ENCODE assay signal across 8 cellular contexts in the genomic region with DNA sequence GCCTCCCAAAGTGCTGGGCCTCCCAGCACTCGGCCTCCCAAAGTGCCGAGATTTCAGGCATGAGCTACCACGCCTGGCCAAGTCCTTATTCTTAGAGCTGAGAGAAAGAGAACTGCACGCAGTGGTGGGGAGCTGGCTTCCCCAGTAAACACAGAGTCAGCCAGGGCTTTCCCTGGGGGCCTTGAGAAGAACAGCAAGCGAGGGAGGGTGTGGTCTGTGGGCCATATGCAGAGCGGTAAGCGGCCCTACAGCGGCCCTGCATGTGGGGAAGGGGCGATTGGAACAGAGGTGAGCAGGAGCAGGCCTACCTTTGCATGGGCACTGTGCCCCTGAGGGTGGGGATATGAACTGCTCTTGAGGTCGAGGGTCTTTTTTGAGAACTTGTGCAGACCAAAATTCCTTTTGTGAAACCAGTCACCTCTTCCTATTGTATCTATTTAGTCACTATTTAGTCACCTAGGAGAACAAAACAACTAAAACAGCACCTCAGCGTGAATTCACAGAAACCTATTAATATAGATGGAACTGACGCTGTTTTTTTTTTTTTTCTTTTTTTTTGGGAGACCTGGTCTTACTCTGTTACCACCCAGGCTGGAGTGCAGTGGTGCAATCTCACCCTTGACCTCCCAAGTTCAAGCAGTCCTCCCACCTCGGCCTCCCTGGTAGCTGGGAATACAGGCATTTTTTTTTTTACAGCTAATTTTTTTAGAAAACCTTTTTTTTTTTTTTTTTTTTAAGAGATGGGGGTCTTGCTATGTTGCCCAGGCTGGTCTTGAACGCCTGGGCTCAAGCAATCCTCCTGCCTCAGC. TPM values are rescaled to one million over a fixed set of nuclear protein-coding genes. Genes with fewer than 3 reads are reported as not detected.
DNase-seq lines count a peak whose midpoint lies in the region; ATAC-seq and TF ChIP-seq lines count a peak whose summit lies in the region.

No MANE protein-coding gene starts in this region.

- peaks cover 100% of the 10 kb centered on the region for H3K4me1 Mint-ChIP-seq in CD4-positive, alpha-beta T cell (ENCODE audit: low read depth)
- H3K4me1 Mint-ChIP-seq in endodermal cell, result peaks cover 70% of the 10 kb centered on the region

- H3K4me1 ChIP-seq in endodermal cell (ENCODE audit: control insufficient read depth, insufficient read depth, low read length) (peaks cover 21% of the 10 kb centered on the region), prostate gland (replicated peaks) (peaks cover 32% of the 10 kb centered on the region)

- TF ChIP-seq CTCF in CD4-positive, alpha-beta T cell (IDR thresholded peaks at IDR 0.05), result no peak
- TF ChIP-seq CTCF in endodermal cell (conservative IDR thresholded peaks at IDR 0.05) (peak; percentile 18), prostate gland (IDR thresholded peaks at IDR 0.05) (no peak)

- TF ChIP-seq POLR2A in prostate gland (IDR thresholded peaks at IDR 0.05), result no peak

- peak overlapping the region; percentile 30 for H3K4me3 Mint-ChIP-seq in CD4-positive, alpha-beta T cell
- no peak overlapping the region for H3K4me3 Mint-ChIP-seq in endodermal cell

- peak in 1 of 10 experiments; percentile 35 for DNase-seq in CD4-positive, alpha-beta T cell
- DNase-seq in SK-MEL-5 (ENCODE audit: low read depth, low spot score), result peak; percentile 48
- DNase-seq in endodermal cell, result no peak
- DNase-seq in prostate gland (ENCODE audit: low spot score), result no peak
- no peak for DNase-seq in SHP77 treated with DMSO at 0.1 percent for 48 hours (lab: John Stamatoyannopoulos, UW)
- no peak for DNase-seq in activated gamma-delta T cell (lab: John Stamatoyannopoulos, UW)
- DNase-seq in NCI-H187 treated with DMSO at 0.1 percent for 48 hours (lab: John Stamatoyannopoulos, UW), result no peak

- peaks cover 78% of the 10 kb centered on the region for H3K36me3 Mint-ChIP-seq in CD4-positive, alpha-beta T cell (ENCODE audit: low read depth)
- H3K36me3 Mint-ChIP-seq in endodermal cell (ENCODE audit: low read depth), result peaks cover 22% of the 10 kb centered on the region

- in situ Hi-C loops in SK-MEL-5 (cut with HindIII; ENCODE audit: low pct_unique_long_range_greater_than_20kb, low sequenced_read_pairs), result no loop called here

- POLR2A ChIA-PET in CD4-positive, alpha-beta T cell (lab: Charles Lee), result interaction anchor here (0.6 to 12.8 kb wide), 8 partner anchors 9 to 123 kb away, joined by 3 to 302 read pairs (median 6); no protein-coding TSS in a partner anchor

- H3K4me3 ChIP-seq in endodermal cell (ENCODE audit: low read length), result no peak overlapping the region
- H3K4me3 ChIP-seq in prostate gland, result no peak overlapping the region

- ATAC-seq in CD4-positive, alpha-beta T cell (ENCODE audit: poor library complexity), result peak; percentile 56
- ATAC-seq in GM21717 (IDR thresholded peaks at IDR 0.05; ENCODE audit: unreplicated experiment), result peak; percentile 69

- intact Hi-C loops in CD4-positive, alpha-beta T cell (cut with DNase I, micrococcal nuclease), result loop anchor here in 1 of 2 experiments (2.0 kb wide), 1 partner anchor 14 kb away; no protein-coding TSS in a partner anchor
- intact Hi-C loops in prostate gland (cut with DNase I), result no loop called here

- H3K36me3 ChIP-seq in endodermal cell (ENCODE audit: control insufficient read depth, insufficient read depth, low read length), result peaks cover 29% of the 10 kb centered on the region
- no peaks in the 10 kb centered on the region for H3K36me3 ChIP-seq in prostate gland

- H3K9me3 ChIP-seq in CD4-positive, alpha-beta T cell (ENCODE audit: control insufficient read depth, low read length), result no peaks in the 10 kb centered on the region
- H3K9me3 ChIP-seq in endodermal cell (ENCODE audit: control insufficient read depth, low read length), result peaks cover 5% of the 10 kb centered on the region
- no peaks in the 10 kb centered on the region for H3K9me3 ChIP-seq in prostate gland

- no peaks in the 10 kb centered on the region for H3K27me3 Mint-ChIP-seq in CD4-positive, alpha-beta T cell
- H3K27me3 Mint-ChIP-seq in endodermal cell (ENCODE audit: insufficient read depth), result no peaks in the 10 kb centered on the region

- 83 to 94% methylated on average over 8 to 14 of the region's 14 CpGs for WGBS in endodermal cell (ENCODE audit: insufficient coverage in 1 of 2, insufficient read length in 1 of 2), 2 experiments
- WGBS in prostate gland, result 92% methylated on average over 14 of the region's 14 CpGs

- H3K27ac Mint-ChIP-seq in CD4-positive, alpha-beta T cell, result peak overlapping the region; percentile 78
- H3K27ac Mint-ChIP-seq in endodermal cell, result peak overlapping the region; percentile 64

- H3K27ac ChIP-seq in CD4-positive, alpha-beta T cell (ENCODE audit: low read depth, low read length), result peak overlapping the region; percentile 54
- H3K27ac ChIP-seq in endodermal cell (ENCODE audit: low read depth, low read length), result no peak overlapping the region
- peak overlapping the region; percentile 7 to 14 for H3K27ac ChIP-seq in prostate gland

- CTCF ChIA-PET in CD4-positive, alpha-beta T cell (lab: Charles Lee), result interaction anchor here (0.7 to 11.6 kb wide), 6 partner anchors 13 to 118 kb away, joined by 3 to 250 read pairs (median 6); no protein-coding TSS in a partner anchor

- H3K9me3 Mint-ChIP-seq in CD4-positive, alpha-beta T cell, result no peaks in the 10 kb centered on the region
- H3K9me3 Mint-ChIP-seq in endodermal cell, result no peaks in the 10 kb centered on the region

- H3K27me3 ChIP-seq in CD4-positive, alpha-beta T cell (ENCODE audit: control insufficient read depth, insufficient read depth, low read length), result no peaks in the 10 kb centered on the region
- H3K27me3 ChIP-seq in endodermal cell (ENCODE audit: control insufficient read depth, insufficient read depth, low read length, poor library complexity, severe bottlenecking) (no peaks in the 10 kb centered on the region), prostate gland (replicated peaks; ENCODE audit: insufficient read depth) (no peaks in the 10 kb centered on the region)

- no peak overlapping the region for H3K9ac ChIP-seq in endodermal cell (ENCODE audit: extremely low read depth, low read length, poor library complexity, severe bottlenecking)

RNA-seq across cellular contexts. Expression of gene SH2D4B, which starts 36.9 kb away (rescaled TPM):
- total RNA-seq in CD4-positive, alpha-beta T cell, result under 1 TPM; 0.16 to 0.31 TPM
- 0.11 and 0.13 TPM in 2 replicates for total RNA-seq in SK-MEL-5 (2014; rRNA removed; shearing (Covaris generic))
- 0.04 TPM in 1 of 2 replicates, not detected in the other for polyA plus RNA-seq in SK-MEL-5 (2015; cell fraction: cytosol; rRNA removed)
- not detected in 2 replicates for polyA plus RNA-seq in SK-MEL-5 (2015; cell fraction: nucleus; rRNA removed)
- total RNA-seq in endodermal cell (under 1 TPM in 1 of 2 donors, not detected in 1; 0.13 TPM), prostate gland (under 1 TPM in 1 of 2 donors, not detected in 1; 0.40 TPM)
- polyA plus RNA-seq in endodermal cell (2013, experiment 1 of 2), result not detected
- 0.33 TPM for polyA plus RNA-seq in endodermal cell (2013, experiment 2 of 2)

RNA-seq across cellular contexts. Expression of gene TSPAN14, which starts 46.7 kb away (rescaled TPM):
- 100 to 1,000 TPM; 167 to 168 TPM for total RNA-seq in CD4-positive, alpha-beta T cell
- 43.7 and 52.1 TPM in 2 replicates for total RNA-seq in SK-MEL-5 (2014; rRNA removed; shearing (Covaris generic))
- 117 and 167 TPM in 2 replicates for polyA plus RNA-seq in SK-MEL-5 (2015; cell fraction: cytosol; rRNA removed)
- polyA plus RNA-seq in SK-MEL-5 (2015; cell fraction: nucleus; rRNA removed), result 80.0 and 94.5 TPM in 2 replicates
- total RNA-seq in endodermal cell (100 to 1,000 TPM; 121 to 123 TPM), prostate gland (100 to 1,000 TPM in 1 of 2 donors, 10 to 100 TPM in 1; 69.8 to 103 TPM)
- 142 TPM for polyA plus RNA-seq in endodermal cell (2013, experiment 1 of 2)
- 127 TPM for polyA plus RNA-seq in endodermal cell (2013, experiment 2 of 2)
